Comparison of ENCODE assay signal across 8 cellular contexts in genomic region chr20:1503564-1504227, GRCh38. TPM values are rescaled to one million over a fixed set of nuclear protein-coding genes. Genes with fewer than 3 reads are reported as not detected.
DNase-seq lines count a peak whose midpoint lies in the region; TF ChIP-seq lines count a peak whose summit lies in the region.

No MANE protein-coding gene starts in this region.

- no TSS peak for BruUV-seq in PC-9 (replicated peaks; lab: Mats Ljungman, UMichigan)

- H3K9me2 ChIP-seq in PC-9 (ENCODE audit: insufficient read depth) (no peaks in the 10 kb centered on the region), neural cell (ENCODE audit: insufficient read depth, low read length) (no peaks in the 10 kb centered on the region)

- no peaks in the 10 kb centered on the region for H3K79me2 ChIP-seq in PC-9 (ENCODE audit: low read depth)
- no peaks in the 10 kb centered on the region for H3K79me2 ChIP-seq in neural cell (replicated peaks; ENCODE audit: insufficient read depth, low read length)

- H4K20me1 ChIP-seq in PC-9 (ENCODE audit: insufficient read depth) (no peaks in the 10 kb centered on the region), neural cell (ENCODE audit: insufficient read depth) (no peaks in the 10 kb centered on the region)

- no peaks in the 10 kb centered on the region for H3K36me3 ChIP-seq in PC-9 (ENCODE audit: low read depth)
- no peaks in the 10 kb centered on the region for H3K36me3 ChIP-seq in neural cell (ENCODE audit: insufficient read depth, low read length)

- POLR2A ChIA-PET in PC-9 (lab: Charles Lee; ENCODE audit: unreplicated experiment), result interaction anchor here (0.6 to 1.0 kb wide), 3 partner anchors 28 to 215 kb away, joined by 3 to 6 read pairs (median 4); no protein-coding TSS in a partner anchor

- H3K27ac ChIP-seq in PC-9, result peak overlapping the region; percentile 73; the same call in 1 of the 2 replicates
- H3K27ac ChIP-seq in neural cell (ENCODE audit: low read length), result no peak overlapping the region
- H3K27ac ChIP-seq in substantia nigra (ENCODE audit: low read depth, low read length, poor library complexity, severe bottlenecking), result no peak overlapping the region

- CTCF ChIA-PET in PC-9 (lab: Charles Lee), result interaction anchor here (0.5 to 2.9 kb wide), 29 partner anchors 14 to 393 kb away, joined by 3 to 40 read pairs (median 4); partner anchors contain the start of gene NSFL1C

- intact Hi-C loops in PC-9 (cut with micrococcal nuclease; ENCODE audit: unreplicated experiment), result loop anchor here (1.0 to 5.0 kb wide), 6 partner anchors 28 to 273 kb away; no protein-coding TSS in a partner anchor

- no peak overlapping the region for H2AFZ ChIP-seq in PC-9
- H2AFZ ChIP-seq in neural cell (ENCODE audit: low read depth, low read length), result no peak overlapping the region

- H3K4me2 ChIP-seq in PC-9 (no peak overlapping the region), neural cell (ENCODE audit: low read length) (no peak overlapping the region)

- H3F3A ChIP-seq in PC-9 (ENCODE audit: insufficient read depth, low read depth) (peaks cover 17% of the 10 kb centered on the region), neural cell (ENCODE audit: insufficient read depth, low read length, poor library complexity, severe bottlenecking) (no peaks in the 10 kb centered on the region)

- H3K27me3 ChIP-seq in PC-9 (ENCODE audit: insufficient read depth, low read depth) (no peaks in the 10 kb centered on the region), neural cell (ENCODE audit: insufficient read depth, low read depth, low read length) (no peaks in the 10 kb centered on the region)

- H3K9ac ChIP-seq in neural cell (ENCODE audit: low read length), result no peak overlapping the region

- TF ChIP-seq EP300 in neural cell (conservative IDR thresholded peaks at IDR 0.05; ENCODE audit: poor library complexity, severe bottlenecking), result no peak

- peak; percentile 96 for TF ChIP-seq CTCF in PC-9 (conservative IDR thresholded peaks at IDR 0.05)
- peak; percentile 93 for TF ChIP-seq CTCF in neural cell (IDR thresholded peaks at IDR 0.05; ENCODE audit: poor library complexity, severe bottlenecking)

- peaks cover 47% of the 10 kb centered on the region for H3K4me1 ChIP-seq in PC-9 (replicated peaks; ENCODE audit: insufficient read depth)

- H3K9me3 ChIP-seq in PC-9 (ENCODE audit: insufficient read depth, low read depth), result peaks cover 27% of the 10 kb centered on the region
- H3K9me3 ChIP-seq in neural cell (ENCODE audit: low read length), result no peaks in the 10 kb centered on the region

- TF ChIP-seq RAD21 in neural cell (conservative IDR thresholded peaks at IDR 0.05), result peak; percentile 74

- H3K4me3 ChIP-seq in PC-9, result no peak overlapping the region
- no peak overlapping the region for H3K4me3 ChIP-seq in neural cell (ENCODE audit: low read length)

- DNase-seq in ELR (ENCODE audit: low read depth), result peak; percentile 94
- peak; percentile 72 for DNase-seq in GOT3 (lab: John Stamatoyannopoulos, UW)
- peak; percentile 98 to 99 for DNase-seq in Kasumi-1 (lab: John Stamatoyannopoulos, UW)
- DNase-seq in PC-9, result peak; percentile 87
- peak; percentile 66 for DNase-seq in activated T-cell treated with anti-CD3 and anti-CD28 coated beads for 48 hours (ENCODE audit: low read depth)
- peak; percentile 91 for DNase-seq in fibroblast of gingiva (ENCODE audit: low read depth)
- peak in 35 of 49 donors; percentile 13 to 76 (median 49) for DNase-seq in substantia nigra (lab: John Stamatoyannopoulos, UW)

TF ChIP-seq in neural cell, 6 proteins besides CTCF, POLR2A, EP300 and RAD21:
- TF ChIP-seq POLR2AphosphoS5 (IDR thresholded peaks at IDR 0.05) (no peak), EZH2 (IDR thresholded peaks at IDR 0.05; ENCODE audit: borderline replicate concordance, insufficient read depth, low read length, poor library complexity, severe bottlenecking) (no peak), MXI1 (conservative IDR thresholded peaks at IDR 0.05; ENCODE audit: poor library complexity, severe bottlenecking) (no peak), SMC3 (conservative IDR thresholded peaks at IDR 0.05; ENCODE audit: poor library complexity) (peak; percentile 74), REST (IDR thresholded peaks at IDR 0.05; ENCODE audit: borderline replicate concordance) (no peak), TAF1 (IDR thresholded peaks at IDR 0.05; ENCODE audit: low read depth) (no peak)
TF ChIP-seq in neural cell: peak in this region for 1.

RNA-seq across cellular contexts. Expression of gene SIRPB2, which starts 12.5 kb away (rescaled TPM):
- total RNA-seq in PC-9 (2021), result 4.5 and 7.1 TPM in 2 replicates
- not detected in 2 replicates for polyA plus RNA-seq in neural cell
- not detected in 2 replicates for polyA minus RNA-seq in neural cell

RNA-seq across cellular contexts. Expression of gene NSFL1C, which starts 37.0 kb away (rescaled TPM):
- 151 and 160 TPM in 2 replicates for total RNA-seq in PC-9 (2021)
- 48.7 and 58.0 TPM in 2 replicates for polyA plus RNA-seq in neural cell
- polyA minus RNA-seq in neural cell, result 38.2 and 43.6 TPM in 2 replicates

RNA-seq across cellular contexts. Expression of gene SIRPD, which starts 53.8 kb away (rescaled TPM):
- total RNA-seq in PC-9 (2021), result 0.37 and 0.53 TPM in 2 replicates
- polyA plus RNA-seq in neural cell, result not detected in 2 replicates
- not detected in 2 replicates for polyA minus RNA-seq in neural cell
